1 cellular context compared by ENCODE assay signal in genomic region chr3:81395739-81396138, GRCh38.
TF ChIP-seq lines count a peak whose summit lies in the region.

No MANE protein-coding gene starts in this region.

TF ChIP-seq in WTC11, 78 proteins besides CTCF, POLR2A, EP300 and RAD21 (continued from another document):
- TF ChIP-seq ZNF532 (CRISPR knock-in tag; IDR thresholded peaks at IDR 0.05; ENCODE audit: borderline replicate concordance) (no peak), ATF2 (CRISPR knock-in tag; IDR thresholded peaks at IDR 0.05; ENCODE audit: borderline replicate concordance, low read depth) (no peak), ZMAT4 (CRISPR knock-in tag; IDR thresholded peaks at IDR 0.05) (no peak)
